1 cellular context compared by ENCODE assay signal in the genomic region with DNA sequence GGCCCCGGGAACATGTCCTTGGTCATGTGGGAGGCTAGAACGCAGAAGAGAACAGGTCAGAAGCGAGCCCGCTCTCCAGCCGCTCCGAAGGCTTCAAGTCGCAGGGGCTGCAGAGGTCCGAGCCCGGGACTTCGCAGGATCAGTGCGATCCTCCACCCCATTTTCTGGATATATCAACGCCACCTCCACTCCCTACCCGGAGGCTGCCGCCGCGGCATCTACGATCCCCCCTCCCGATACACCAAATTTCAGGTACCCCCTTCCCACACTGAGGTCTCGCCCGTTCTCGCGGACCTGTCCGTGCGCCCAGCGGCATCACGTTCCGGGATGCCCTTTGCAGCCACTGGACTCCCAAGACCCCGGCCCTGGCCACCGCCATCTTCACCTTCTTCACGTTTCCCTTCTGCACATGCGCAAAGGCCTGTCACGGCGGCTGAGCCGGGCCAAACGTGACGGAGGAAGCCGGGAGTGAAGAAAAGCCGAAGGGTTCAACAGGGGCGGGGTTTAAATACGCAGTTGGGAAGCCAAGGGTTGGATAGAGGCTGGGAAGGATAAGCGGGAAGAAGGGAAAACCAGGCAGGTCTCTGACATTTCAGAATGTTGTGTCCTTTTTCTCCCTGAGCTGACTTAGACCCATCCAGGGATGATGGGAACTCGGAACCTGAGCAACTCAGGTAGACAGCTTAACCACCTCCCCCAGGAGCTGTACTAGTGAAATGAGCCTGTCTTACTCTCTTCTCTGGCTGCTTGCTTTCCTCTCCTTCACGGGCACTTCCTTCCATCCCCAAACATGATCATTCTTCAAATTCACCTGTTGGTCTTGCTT.
TF ChIP-seq lines count a peak whose summit lies in the region.

A gene (minus strand): TSS at position 399 of the 826 bp plus-strand sequence. CDS start 20 bp downstream, at position 379.

TF ChIP-seq in HepG2, 621 proteins besides CTCF, POLR2A, EP300 and RAD21 (continued from another document and continues in another):
- TF ChIP-seq, protein P1, sequence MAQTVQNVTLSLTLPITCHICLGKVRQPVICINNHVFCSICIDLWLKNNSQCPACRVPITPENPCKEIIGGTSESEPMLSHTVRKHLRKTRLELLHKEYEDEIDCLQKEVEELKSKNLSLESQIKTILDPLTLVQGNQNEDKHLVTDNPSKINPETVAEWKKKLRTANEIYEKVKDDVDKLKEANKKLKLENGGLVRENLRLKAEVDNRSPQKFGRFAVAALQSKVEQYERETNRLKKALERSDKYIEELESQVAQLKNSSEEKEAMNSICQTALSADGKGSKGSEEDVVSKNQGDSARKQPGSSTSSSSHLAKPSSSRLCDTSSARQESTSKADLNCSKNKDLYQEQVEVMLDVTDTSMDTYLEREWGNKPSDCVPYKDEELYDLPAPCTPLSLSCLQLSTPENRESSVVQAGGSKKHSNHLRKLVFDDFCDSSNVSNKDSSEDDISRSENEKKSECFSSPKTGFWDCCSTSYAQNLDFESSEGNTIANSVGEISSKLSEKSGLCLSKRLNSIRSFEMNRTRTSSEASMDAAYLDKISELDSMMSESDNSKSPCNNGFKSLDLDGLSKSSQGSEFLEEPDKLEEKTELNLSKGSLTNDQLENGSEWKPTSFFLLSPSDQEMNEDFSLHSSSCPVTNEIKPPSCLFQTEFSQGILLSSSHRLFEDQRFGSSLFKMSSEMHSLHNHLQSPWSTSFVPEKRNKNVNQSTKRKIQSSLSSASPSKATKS (CRISPR knock-in tag; IDR thresholded peaks at IDR 0.05): no peak
- no peak for TF ChIP-seq ZNF33A (CRISPR knock-in tag; IDR thresholded peaks at IDR 0.05; ENCODE audit: borderline replicate concordance)
- no peak for TF ChIP-seq PRMT3 (CRISPR knock-in tag; IDR thresholded peaks at IDR 0.05; ENCODE audit: borderline replicate concordance, low read depth)
- TF ChIP-seq, protein P2, sequence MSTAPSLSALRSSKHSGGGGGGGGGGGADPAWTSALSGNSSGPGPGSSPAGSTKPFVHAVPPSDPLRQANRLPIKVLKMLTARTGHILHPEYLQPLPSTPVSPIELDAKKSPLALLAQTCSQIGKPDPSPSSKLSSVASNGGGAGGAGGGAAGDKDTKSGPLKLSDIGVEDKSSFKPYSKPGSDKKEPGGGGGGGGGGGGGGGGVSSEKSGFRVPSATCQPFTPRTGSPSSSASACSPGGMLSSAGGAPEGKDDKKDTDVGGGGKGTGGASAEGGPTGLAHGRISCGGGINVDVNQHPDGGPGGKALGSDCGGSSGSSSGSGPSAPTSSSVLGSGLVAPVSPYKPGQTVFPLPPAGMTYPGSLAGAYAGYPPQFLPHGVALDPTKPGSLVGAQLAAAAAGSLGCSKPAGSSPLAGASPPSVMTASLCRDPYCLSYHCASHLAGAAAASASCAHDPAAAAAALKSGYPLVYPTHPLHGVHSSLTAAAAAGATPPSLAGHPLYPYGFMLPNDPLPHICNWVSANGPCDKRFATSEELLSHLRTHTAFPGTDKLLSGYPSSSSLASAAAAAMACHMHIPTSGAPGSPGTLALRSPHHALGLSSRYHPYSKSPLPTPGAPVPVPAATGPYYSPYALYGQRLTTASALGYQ (CRISPR knock-in tag; IDR thresholded peaks at IDR 0.05): peak; percentile 55; the same call in 1 of the 2 replicates
- peak; percentile 55; the same call in 1 of the 2 replicates for TF ChIP-seq GATA4 (IDR thresholded peaks at IDR 0.05; ENCODE audit: borderline replicate concordance, low read depth)
- TF ChIP-seq, protein P3, sequence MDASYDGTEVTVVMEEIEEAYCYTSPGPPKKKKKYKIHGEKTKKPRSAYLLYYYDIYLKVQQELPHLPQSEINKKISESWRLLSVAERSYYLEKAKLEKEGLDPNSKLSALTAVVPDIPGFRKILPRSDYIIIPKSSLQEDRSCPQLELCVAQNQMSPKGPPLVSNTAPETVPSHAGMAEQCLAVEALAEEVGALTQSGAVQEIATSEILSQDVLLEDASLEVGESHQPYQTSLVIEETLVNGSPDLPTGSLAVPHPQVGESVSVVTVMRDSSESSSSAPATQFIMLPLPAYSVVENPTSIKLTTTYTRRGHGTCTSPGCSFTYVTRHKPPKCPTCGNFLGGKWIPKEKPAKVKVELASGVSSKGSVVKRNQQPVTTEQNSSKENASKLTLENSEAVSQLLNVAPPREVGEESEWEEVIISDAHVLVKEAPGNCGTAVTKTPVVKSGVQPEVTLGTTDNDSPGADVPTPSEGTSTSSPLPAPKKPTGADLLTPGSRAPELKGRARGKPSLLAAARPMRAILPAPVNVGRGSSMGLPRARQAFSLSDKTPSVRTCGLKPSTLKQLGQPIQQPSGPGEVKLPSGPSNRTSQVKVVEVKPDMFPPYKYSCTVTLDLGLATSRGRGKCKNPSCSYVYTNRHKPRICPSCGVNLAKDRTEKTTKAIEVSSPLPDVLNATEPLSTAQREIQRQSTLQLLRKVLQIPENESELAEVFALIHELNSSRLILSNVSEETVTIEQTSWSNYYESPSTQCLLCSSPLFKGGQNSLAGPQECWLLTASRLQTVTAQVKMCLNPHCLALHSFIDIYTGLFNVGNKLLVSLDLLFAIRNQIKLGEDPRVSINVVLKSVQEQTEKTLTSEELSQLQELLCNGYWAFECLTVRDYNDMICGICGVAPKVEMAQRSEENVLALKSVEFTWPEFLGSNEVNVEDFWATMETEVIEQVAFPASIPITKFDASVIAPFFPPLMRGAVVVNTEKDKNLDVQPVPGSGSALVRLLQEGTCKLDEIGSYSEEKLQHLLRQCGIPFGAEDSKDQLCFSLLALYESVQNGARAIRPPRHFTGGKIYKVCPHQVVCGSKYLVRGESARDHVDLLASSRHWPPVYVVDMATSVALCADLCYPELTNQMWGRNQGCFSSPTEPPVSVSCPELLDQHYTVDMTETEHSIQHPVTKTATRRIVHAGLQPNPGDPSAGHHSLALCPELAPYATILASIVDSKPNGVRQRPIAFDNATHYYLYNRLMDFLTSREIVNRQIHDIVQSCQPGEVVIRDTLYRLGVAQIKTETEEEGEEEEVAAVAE (CRISPR knock-in tag; IDR thresholded peaks at IDR 0.05; ENCODE audit: borderline replicate concordance): no peak
- no peak for TF ChIP-seq ZNF180 (CRISPR knock-in tag; IDR thresholded peaks at IDR 0.05; ENCODE audit: borderline replicate concordance, low read depth)
- no peak for TF ChIP-seq ZNF788 (CRISPR knock-in tag; IDR thresholded peaks at IDR 0.05; ENCODE audit: borderline replicate concordance)
- TF ChIP-seq CREB1 (IDR thresholded peaks at IDR 0.05): peak; percentile 43; the same call in 1 of the 2 replicates
- peak; percentile 80 for TF ChIP-seq CREB1 (CRISPR knock-in tag; IDR thresholded peaks at IDR 0.05)
- peak; percentile 29 for TF ChIP-seq PTBP1 (IDR thresholded peaks at IDR 0.05; ENCODE audit: low read depth, low read length, poor library complexity, severe bottlenecking)
- TF ChIP-seq ZNF230 (CRISPR knock-in tag; IDR thresholded peaks at IDR 0.05): no peak
- TF ChIP-seq, protein P4, sequence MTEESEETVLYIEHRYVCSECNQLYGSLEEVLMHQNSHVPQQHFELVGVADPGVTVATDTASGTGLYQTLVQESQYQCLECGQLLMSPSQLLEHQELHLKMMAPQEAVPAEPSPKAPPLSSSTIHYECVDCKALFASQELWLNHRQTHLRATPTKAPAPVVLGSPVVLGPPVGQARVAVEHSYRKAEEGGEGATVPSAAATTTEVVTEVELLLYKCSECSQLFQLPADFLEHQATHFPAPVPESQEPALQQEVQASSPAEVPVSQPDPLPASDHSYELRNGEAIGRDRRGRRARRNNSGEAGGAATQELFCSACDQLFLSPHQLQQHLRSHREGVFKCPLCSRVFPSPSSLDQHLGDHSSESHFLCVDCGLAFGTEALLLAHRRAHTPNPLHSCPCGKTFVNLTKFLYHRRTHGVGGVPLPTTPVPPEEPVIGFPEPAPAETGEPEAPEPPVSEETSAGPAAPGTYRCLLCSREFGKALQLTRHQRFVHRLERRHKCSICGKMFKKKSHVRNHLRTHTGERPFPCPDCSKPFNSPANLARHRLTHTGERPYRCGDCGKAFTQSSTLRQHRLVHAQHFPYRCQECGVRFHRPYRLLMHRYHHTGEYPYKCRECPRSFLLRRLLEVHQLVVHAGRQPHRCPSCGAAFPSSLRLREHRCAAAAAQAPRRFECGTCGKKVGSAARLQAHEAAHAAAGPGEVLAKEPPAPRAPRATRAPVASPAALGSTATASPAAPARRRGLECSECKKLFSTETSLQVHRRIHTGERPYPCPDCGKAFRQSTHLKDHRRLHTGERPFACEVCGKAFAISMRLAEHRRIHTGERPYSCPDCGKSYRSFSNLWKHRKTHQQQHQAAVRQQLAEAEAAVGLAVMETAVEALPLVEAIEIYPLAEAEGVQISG (CRISPR knock-in tag; IDR thresholded peaks at IDR 0.05): peak; percentile 92
- TF ChIP-seq, protein P5, sequence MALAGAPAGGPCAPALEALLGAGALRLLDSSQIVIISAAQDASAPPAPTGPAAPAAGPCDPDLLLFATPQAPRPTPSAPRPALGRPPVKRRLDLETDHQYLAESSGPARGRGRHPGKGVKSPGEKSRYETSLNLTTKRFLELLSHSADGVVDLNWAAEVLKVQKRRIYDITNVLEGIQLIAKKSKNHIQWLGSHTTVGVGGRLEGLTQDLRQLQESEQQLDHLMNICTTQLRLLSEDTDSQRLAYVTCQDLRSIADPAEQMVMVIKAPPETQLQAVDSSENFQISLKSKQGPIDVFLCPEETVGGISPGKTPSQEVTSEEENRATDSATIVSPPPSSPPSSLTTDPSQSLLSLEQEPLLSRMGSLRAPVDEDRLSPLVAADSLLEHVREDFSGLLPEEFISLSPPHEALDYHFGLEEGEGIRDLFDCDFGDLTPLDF (CRISPR knock-in tag; IDR thresholded peaks at IDR 0.05): no peak
- TF ChIP-seq, protein P6, sequence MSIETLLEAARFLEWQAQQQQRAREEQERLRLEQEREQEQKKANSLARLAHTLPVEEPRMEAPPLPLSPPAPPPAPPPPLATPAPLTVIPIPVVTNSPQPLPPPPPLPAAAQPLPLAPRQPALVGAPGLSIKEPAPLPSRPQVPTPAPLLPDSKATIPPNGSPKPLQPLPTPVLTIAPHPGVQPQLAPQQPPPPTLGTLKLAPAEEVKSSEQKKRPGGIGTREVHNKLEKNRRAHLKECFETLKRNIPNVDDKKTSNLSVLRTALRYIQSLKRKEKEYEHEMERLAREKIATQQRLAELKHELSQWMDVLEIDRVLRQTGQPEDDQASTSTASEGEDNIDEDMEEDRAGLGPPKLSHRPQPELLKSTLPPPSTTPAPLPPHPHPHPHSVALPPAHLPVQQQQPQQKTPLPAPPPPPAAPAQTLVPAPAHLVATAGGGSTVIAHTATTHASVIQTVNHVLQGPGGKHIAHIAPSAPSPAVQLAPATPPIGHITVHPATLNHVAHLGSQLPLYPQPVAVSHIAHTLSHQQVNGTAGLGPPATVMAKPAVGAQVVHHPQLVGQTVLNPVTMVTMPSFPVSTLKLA (IDR thresholded peaks at IDR 0.05): no peak
- TF ChIP-seq ATF7 (IDR thresholded peaks at IDR 0.05): no peak
- no peak for TF ChIP-seq ATF7 (CRISPR knock-in tag; IDR thresholded peaks at IDR 0.05)
- no peak for TF ChIP-seq CENPT (CRISPR knock-in tag; IDR thresholded peaks at IDR 0.05; ENCODE audit: low read depth)
- no peak for TF ChIP-seq IKZF4 (CRISPR knock-in tag; IDR thresholded peaks at IDR 0.05; ENCODE audit: borderline replicate concordance, low read depth, not compliant biosample characterization)
- TF ChIP-seq, protein P7, sequence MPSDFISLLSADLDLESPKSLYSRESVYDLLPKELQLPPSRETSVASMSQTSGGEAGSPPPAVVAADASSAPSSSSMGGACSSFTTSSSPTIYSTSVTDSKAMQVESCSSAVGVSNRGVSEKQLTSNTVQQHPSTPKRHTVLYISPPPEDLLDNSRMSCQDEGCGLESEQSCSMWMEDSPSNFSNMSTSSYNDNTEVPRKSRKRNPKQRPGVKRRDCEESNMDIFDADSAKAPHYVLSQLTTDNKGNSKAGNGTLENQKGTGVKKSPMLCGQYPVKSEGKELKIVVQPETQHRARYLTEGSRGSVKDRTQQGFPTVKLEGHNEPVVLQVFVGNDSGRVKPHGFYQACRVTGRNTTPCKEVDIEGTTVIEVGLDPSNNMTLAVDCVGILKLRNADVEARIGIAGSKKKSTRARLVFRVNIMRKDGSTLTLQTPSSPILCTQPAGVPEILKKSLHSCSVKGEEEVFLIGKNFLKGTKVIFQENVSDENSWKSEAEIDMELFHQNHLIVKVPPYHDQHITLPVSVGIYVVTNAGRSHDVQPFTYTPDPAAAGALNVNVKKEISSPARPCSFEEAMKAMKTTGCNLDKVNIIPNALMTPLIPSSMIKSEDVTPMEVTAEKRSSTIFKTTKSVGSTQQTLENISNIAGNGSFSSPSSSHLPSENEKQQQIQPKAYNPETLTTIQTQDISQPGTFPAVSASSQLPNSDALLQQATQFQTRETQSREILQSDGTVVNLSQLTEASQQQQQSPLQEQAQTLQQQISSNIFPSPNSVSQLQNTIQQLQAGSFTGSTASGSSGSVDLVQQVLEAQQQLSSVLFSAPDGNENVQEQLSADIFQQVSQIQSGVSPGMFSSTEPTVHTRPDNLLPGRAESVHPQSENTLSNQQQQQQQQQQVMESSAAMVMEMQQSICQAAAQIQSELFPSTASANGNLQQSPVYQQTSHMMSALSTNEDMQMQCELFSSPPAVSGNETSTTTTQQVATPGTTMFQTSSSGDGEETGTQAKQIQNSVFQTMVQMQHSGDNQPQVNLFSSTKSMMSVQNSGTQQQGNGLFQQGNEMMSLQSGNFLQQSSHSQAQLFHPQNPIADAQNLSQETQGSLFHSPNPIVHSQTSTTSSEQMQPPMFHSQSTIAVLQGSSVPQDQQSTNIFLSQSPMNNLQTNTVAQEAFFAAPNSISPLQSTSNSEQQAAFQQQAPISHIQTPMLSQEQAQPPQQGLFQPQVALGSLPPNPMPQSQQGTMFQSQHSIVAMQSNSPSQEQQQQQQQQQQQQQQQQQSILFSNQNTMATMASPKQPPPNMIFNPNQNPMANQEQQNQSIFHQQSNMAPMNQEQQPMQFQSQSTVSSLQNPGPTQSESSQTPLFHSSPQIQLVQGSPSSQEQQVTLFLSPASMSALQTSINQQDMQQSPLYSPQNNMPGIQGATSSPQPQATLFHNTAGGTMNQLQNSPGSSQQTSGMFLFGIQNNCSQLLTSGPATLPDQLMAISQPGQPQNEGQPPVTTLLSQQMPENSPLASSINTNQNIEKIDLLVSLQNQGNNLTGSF (CRISPR knock-in tag; IDR thresholded peaks at IDR 0.05): no peak
- TF ChIP-seq GTF2F1 (IDR thresholded peaks at IDR 0.05; ENCODE audit: low read length): no peak
- TF ChIP-seq HNRNPLL (IDR thresholded peaks at IDR 0.05; ENCODE audit: low read depth, low read length, poor library complexity, severe bottlenecking): peak; percentile 49
- no peak for TF ChIP-seq ELF1 (CRISPR knock-in tag; IDR thresholded peaks at IDR 0.05)
- TF ChIP-seq SOX5 (CRISPR knock-in tag; IDR thresholded peaks at IDR 0.05; ENCODE audit: borderline replicate concordance): no peak
- no peak for TF ChIP-seq ZNF333 (CRISPR knock-in tag; IDR thresholded peaks at IDR 0.05; ENCODE audit: borderline replicate concordance)
- peak; percentile 60 for TF ChIP-seq CREM (IDR thresholded peaks at IDR 0.05)
- no peak; the same call in 1 of the 2 replicates for TF ChIP-seq CREM (CRISPR knock-in tag; IDR thresholded peaks at IDR 0.05)
- no peak for TF ChIP-seq GZF1 (CRISPR knock-in tag; IDR thresholded peaks at IDR 0.05)
- peak; percentile 77 for TF ChIP-seq ZNF781 (CRISPR knock-in tag; IDR thresholded peaks at IDR 0.05; ENCODE audit: borderline replicate concordance, not compliant biosample characterization)
- TF ChIP-seq XRCC5 (optimal IDR thresholded peaks at IDR 0.05; ENCODE audit: low read length): no peak
- no peak for TF ChIP-seq CCAR2 (optimal IDR thresholded peaks at IDR 0.05; ENCODE audit: low read depth, low read length)
